9 cellular contexts compared by ENCODE assay signal in genomic region chr1:45018599-45019230, GRCh38. TPM values are rescaled to one million over a fixed set of nuclear protein-coding genes. Genes with fewer than 3 reads are reported as not detected.
DNase-seq lines count a peak whose midpoint lies in the region; ATAC-seq, FAIRE-seq and TF ChIP-seq lines count a peak whose summit lies in the region.
"Had no signal": no experiment of that assay in that cellular context is flagged by ENCODE, and none has a peak within 500 bp of the region (broad histone marks: within the 10 kb centered on the region; RNA-seq: fewer than 3 reads in every experiment).

No MANE protein-coding gene starts in this region.

- no peaks in the 10 kb centered on the region for H3K9me3 Mint-ChIP-seq in CD4-positive, CD25-positive, alpha-beta regulatory T cell
- H3K9me3 Mint-ChIP-seq in astrocyte (ENCODE audit: unreplicated experiment), result no peaks in the 10 kb centered on the region
- H3K9me3 Mint-ChIP-seq: IgD-negative memory B cell had no signal

- no peaks in the 10 kb centered on the region for H3K9me3 ChIP-seq in CD4-positive, CD25-positive, alpha-beta regulatory T cell (ENCODE audit: control insufficient read depth in 2 of 2, low read length in 2 of 2)
- no peaks in the 10 kb centered on the region for H3K9me3 ChIP-seq in astrocyte (ENCODE audit: insufficient read depth, low read depth, low read length)

- peaks cover 6 to 15% (median 7%) of the 10 kb centered on the region in 4 donors for H3K4me1 Mint-ChIP-seq in CD4-positive, CD25-positive, alpha-beta regulatory T cell
- peaks cover 2% of the 10 kb centered on the region for H3K4me1 Mint-ChIP-seq in astrocyte (ENCODE audit: low read depth, unreplicated experiment)

- DNase-seq in CD4-positive, CD25-positive, alpha-beta regulatory T cell, result peak in 2 of 3 donors; percentile 47 to 69
- peak; percentile 36 for DNase-seq in MV-4-11 (lab: John Stamatoyannopoulos, UW)
- peak in 4 of 5 donors; percentile 30 to 56 (median 42) for DNase-seq in T-helper 1 cell
- DNase-seq in astrocyte (ENCODE audit: low read depth), result peak; percentile 47
- peak; percentile 58 for DNase-seq in iPS-NIHi11 (ENCODE audit: low spot score)
- DNase-seq in stimulated activated CD4-positive, alpha-beta T cell treated with anti-CD3 and anti-CD28 coated beads, Interleukin-15, amount 100 ng/mL, for 24 hours, result peak; percentile 76

- peak; percentile 72 to 79 for ATAC-seq in CD4-positive, CD25-positive, alpha-beta regulatory T cell (ENCODE audit: low read depth in 2 of 2)
- ATAC-seq in GM21360 (IDR thresholded peaks at IDR 0.05; ENCODE audit: unreplicated experiment) (peak; percentile 59), GM18520 (IDR thresholded peaks at IDR 0.05; ENCODE audit: unreplicated experiment) (no peak)

- H4K20me1 ChIP-seq in astrocyte (ENCODE audit: insufficient read depth, low read length), result peaks cover 9% of the 10 kb centered on the region

- H3K27me3 Mint-ChIP-seq in CD4-positive, CD25-positive, alpha-beta regulatory T cell, result peaks cover 9% of the 10 kb centered on the region
- H3K27me3 Mint-ChIP-seq in astrocyte (ENCODE audit: low read depth, unreplicated experiment), result no peaks in the 10 kb centered on the region
- H3K27me3 Mint-ChIP-seq: IgD-negative memory B cell had no signal

- TF ChIP-seq CTCF in astrocyte (IDR thresholded peaks at IDR 0.05; ENCODE audit: insufficient read depth, low read depth, low read length), result peak; percentile 75

- H3K79me2 ChIP-seq in astrocyte (ENCODE audit: insufficient read depth, low read length), result peaks cover 12% of the 10 kb centered on the region

- H3K9ac ChIP-seq in astrocyte (ENCODE audit: low read length), result no peak overlapping the region

- peaks cover 5% of the 10 kb centered on the region for H3K4me1 ChIP-seq in CD4-positive, CD25-positive, alpha-beta regulatory T cell (ENCODE audit: control insufficient read depth, insufficient read depth, low read length, poor library complexity, severe bottlenecking)
- H3K4me1 ChIP-seq in astrocyte (ENCODE audit: insufficient read depth, low read length), result peaks cover 4% of the 10 kb centered on the region

- peak overlapping the region in 2 of 3 donors; percentile 29 to 52 for H3K27ac Mint-ChIP-seq in CD4-positive, CD25-positive, alpha-beta regulatory T cell
- no peak overlapping the region for H3K27ac Mint-ChIP-seq in astrocyte (ENCODE audit: unreplicated experiment)
- H3K27ac Mint-ChIP-seq: IgD-negative memory B cell had no signal

- no peak overlapping the region for H3K4me3 ChIP-seq in CD4-positive, CD25-positive, alpha-beta regulatory T cell (ENCODE audit: low read depth, low read length)
- no peak overlapping the region for H3K4me3 ChIP-seq in astrocyte (ENCODE audit: insufficient read depth, low read depth, low read length)

- H3K27ac ChIP-seq in CD4-positive, CD25-positive, alpha-beta regulatory T cell (ENCODE audit: insufficient read depth, low read length, poor library complexity, severe bottlenecking), result no peak overlapping the region
- H3K27ac ChIP-seq in astrocyte (ENCODE audit: low read depth, low read length), result no peak overlapping the region

- no peaks in the 10 kb centered on the region for H3K27me3 ChIP-seq in CD4-positive, CD25-positive, alpha-beta regulatory T cell (ENCODE audit: control insufficient read depth, insufficient read depth, low read length)
- no peaks in the 10 kb centered on the region for H3K27me3 ChIP-seq in astrocyte (ENCODE audit: insufficient read depth, low read length)

- H3K36me3 Mint-ChIP-seq in CD4-positive, CD25-positive, alpha-beta regulatory T cell, result peaks cover 6% of the 10 kb centered on the region
- peaks cover 2% of the 10 kb centered on the region for H3K36me3 Mint-ChIP-seq in astrocyte (ENCODE audit: low read depth, unreplicated experiment)
- H3K36me3 Mint-ChIP-seq: IgD-negative memory B cell had no signal

- no peak for FAIRE-seq in astrocyte (lab: Jason Lieb, UNC)

- no peak overlapping the region for H3K4me2 ChIP-seq in astrocyte (ENCODE audit: low read length)

- no peaks in the 10 kb centered on the region for H3K36me3 ChIP-seq in CD4-positive, CD25-positive, alpha-beta regulatory T cell (ENCODE audit: control insufficient read depth, insufficient read depth, low read length)
- H3K36me3 ChIP-seq in astrocyte (ENCODE audit: insufficient read depth, low read length), result peaks cover 12% of the 10 kb centered on the region

- H3K4me3 Mint-ChIP-seq in CD4-positive, CD25-positive, alpha-beta regulatory T cell, result peak overlapping the region in 2 of 4 donors; percentile 38 to 52
- no peak overlapping the region for H3K4me3 Mint-ChIP-seq in astrocyte (ENCODE audit: unreplicated experiment)

- H2AFZ ChIP-seq in astrocyte (ENCODE audit: low read depth, low read length), result peak overlapping the region; percentile 62

RNA-seq across cellular contexts. Expression of gene UROD, which starts 6.7 kb away (rescaled TPM):
- total RNA-seq in CD4-positive, CD25-positive, alpha-beta regulatory T cell, result 49.5 TPM
- polyA plus RNA-seq in CD4-positive, CD25-positive, alpha-beta regulatory T cell, result 10 to 100 TPM; 72.7 to 93.6 (median 82.5) TPM
- total RNA-seq in astrocyte, result 96.1 and 98.8 TPM in 2 replicates

RNA-seq across cellular contexts. Expression of gene HECTD3, which starts 7.6 kb away (rescaled TPM):
- 58.4 TPM for total RNA-seq in CD4-positive, CD25-positive, alpha-beta regulatory T cell
- 10 to 100 TPM; 24.2 to 31.0 (median 27.5) TPM for polyA plus RNA-seq in CD4-positive, CD25-positive, alpha-beta regulatory T cell
- total RNA-seq in astrocyte, result 33.2 and 33.9 TPM in 2 replicates

RNA-seq across cellular contexts. Expression of gene EIF2B3, which starts 32.3 kb away (rescaled TPM):
- total RNA-seq in CD4-positive, CD25-positive, alpha-beta regulatory T cell, result 11.8 TPM
- 10 to 100 TPM; 13.5 to 20.3 (median 16.2) TPM for polyA plus RNA-seq in CD4-positive, CD25-positive, alpha-beta regulatory T cell
- total RNA-seq in astrocyte, result 28.1 and 28.2 TPM in 2 replicates
